Comparison of ENCODE assay signal across 14 cellular contexts in genomic region chr3:40290396-40290795, GRCh38. TPM values are rescaled to one million over a fixed set of nuclear protein-coding genes. Genes with fewer than 3 reads are reported as not detected.
DNase-seq lines count a peak whose midpoint lies in the region; ATAC-seq and TF ChIP-seq lines count a peak whose summit lies in the region.
"Had no signal": no experiment of that assay in that cellular context is flagged by ENCODE, and none has a peak within 500 bp of the region (broad histone marks: within the 10 kb centered on the region; RNA-seq: fewer than 3 reads in every experiment).

No MANE protein-coding gene starts in this region.

- H3K36me3 ChIP-seq in DND-41 (ENCODE audit: insufficient read depth, low read length) = peaks cover 10% of the 10 kb centered on the region; the same call in 1 of the 2 replicates
- no peaks in the 10 kb centered on the region for H3K36me3 ChIP-seq in lower lobe of right lung

- peaks cover 9% of the 10 kb centered on the region for H3K9me3 ChIP-seq in DND-41 (ENCODE audit: insufficient read depth, low read length, severe bottlenecking)
- H3K9me3 ChIP-seq in lower lobe of right lung = no peaks in the 10 kb centered on the region
- H3K9me3 ChIP-seq: gastroesophageal sphincter, tibial nerve had no signal

- DNase-seq in DND-41 (no peak), M059J (ENCODE audit: low read depth) (peak; percentile 36), lower lobe of right lung (no peak), epidermal melanocyte (ENCODE audit: insufficient read length, low spot score) (no peak)
- DNase-seq in central memory CD4-positive, alpha-beta T cell = peak; percentile 24
- DNase-seq: activated naive CD4-positive, alpha-beta T cell treated with anti-CD3 and anti-CD28 coated beads, Interleukin-2, amount 50 U/mL, for 16 hours; NCI-H1436; NCI-H510A had no signal

- H4K20me1 ChIP-seq in DND-41 (ENCODE audit: insufficient read depth, low read length) = no peaks in the 10 kb centered on the region
- H4K20me1 ChIP-seq: BLaER1 had no signal

- H3K27me3 ChIP-seq in DND-41 (ENCODE audit: insufficient read depth, low read length, poor library complexity) (no peaks in the 10 kb centered on the region), lower lobe of right lung (ENCODE audit: low read depth) (no peaks in the 10 kb centered on the region)
- H3K27me3 ChIP-seq: BLaER1, gastroesophageal sphincter, tibial nerve had no signal

- H3K79me2 ChIP-seq in DND-41 (ENCODE audit: insufficient read depth, low read length) = no peaks in the 10 kb centered on the region
- H3K79me2 ChIP-seq: parathyroid adenoma had no signal

- H3K4me3 ChIP-seq in DND-41 (ENCODE audit: low read depth in 1 of 2, low read length in 2 of 2) (no peak overlapping the region), lower lobe of right lung (no peak overlapping the region)
- H3K4me3 ChIP-seq: BLaER1, gastroesophageal sphincter, tibial nerve had no signal

- TF ChIP-seq CTCF in DND-41 (IDR thresholded peaks at IDR 0.05; ENCODE audit: borderline replicate concordance, extremely low read depth, low read length, poor library complexity, severe bottlenecking) (no peak), lower lobe of right lung (IDR thresholded peaks at IDR 0.05) (no peak)

- no peak overlapping the region for H3K9ac ChIP-seq in DND-41 (ENCODE audit: low read depth, low read length)
- H3K9ac ChIP-seq: BLaER1, parathyroid adenoma had no signal

- no peak overlapping the region for H3K4me2 ChIP-seq in DND-41 (ENCODE audit: insufficient read depth, low read length)
- H3K4me2 ChIP-seq: BLaER1 had no signal

- intact Hi-C loops in lower lobe of right lung (cut with DNase I) = no loop called here

- no peak overlapping the region for H2AFZ ChIP-seq in DND-41 (ENCODE audit: low read depth, low read length)
- H2AFZ ChIP-seq: parathyroid adenoma had no signal

- no peaks in the 10 kb centered on the region for H3K4me1 ChIP-seq in DND-41 (ENCODE audit: insufficient read depth, low read length)
- H3K4me1 ChIP-seq in lower lobe of right lung = no peaks in the 10 kb centered on the region
- H3K4me1 ChIP-seq: BLaER1, gastroesophageal sphincter, parathyroid adenoma, tibial nerve had no signal

- ATAC-seq in DND-41 (ENCODE audit: insufficient read depth, low read depth) (peak; percentile 56; the same call in 1 of the 3 replicates), lower lobe of right lung (peak; percentile 11 to 30), GM19324 (IDR thresholded peaks at IDR 0.05; ENCODE audit: low FRiP score, unreplicated experiment) (no peak), HG03439 (IDR thresholded peaks at IDR 0.05; ENCODE audit: unreplicated experiment) (no peak)
- ATAC-seq: gastroesophageal sphincter had no signal

- no peak overlapping the region for H3K27ac ChIP-seq in DND-41 (ENCODE audit: low read length)
- no peak overlapping the region for H3K27ac ChIP-seq in lower lobe of right lung
- H3K27ac ChIP-seq: BLaER1, gastroesophageal sphincter, parathyroid adenoma, tibial nerve had no signal

RNA-seq across cellular contexts. Expression of gene EIF1B, which starts 19.1 kb away (rescaled TPM):
- 7.8 and 15.4 TPM in 2 replicates for total RNA-seq in M059J (2014; rRNA removed; shearing (Covaris generic))
- total RNA-seq in lower lobe of right lung = 55.5 TPM

Comparison
In these comparisons a context has a peak if more than half of its experiments do, and no peak if none do; other contexts are left out.
1. ATAC-seq: peak in DND-41 (single experiment) and lower lobe of right lung (2 of 2); none in GM19324 (single experiment) and HG03439 (single experiment).
2. DNase-seq: peak in M059J (single experiment) and central memory CD4-positive, alpha-beta T cell (single experiment); none in DND-41 (single experiment), lower lobe of right lung (single experiment) and epidermal melanocyte (single experiment).